Comparison of ENCODE assay signal across 1 cellular context in the genomic region with DNA sequence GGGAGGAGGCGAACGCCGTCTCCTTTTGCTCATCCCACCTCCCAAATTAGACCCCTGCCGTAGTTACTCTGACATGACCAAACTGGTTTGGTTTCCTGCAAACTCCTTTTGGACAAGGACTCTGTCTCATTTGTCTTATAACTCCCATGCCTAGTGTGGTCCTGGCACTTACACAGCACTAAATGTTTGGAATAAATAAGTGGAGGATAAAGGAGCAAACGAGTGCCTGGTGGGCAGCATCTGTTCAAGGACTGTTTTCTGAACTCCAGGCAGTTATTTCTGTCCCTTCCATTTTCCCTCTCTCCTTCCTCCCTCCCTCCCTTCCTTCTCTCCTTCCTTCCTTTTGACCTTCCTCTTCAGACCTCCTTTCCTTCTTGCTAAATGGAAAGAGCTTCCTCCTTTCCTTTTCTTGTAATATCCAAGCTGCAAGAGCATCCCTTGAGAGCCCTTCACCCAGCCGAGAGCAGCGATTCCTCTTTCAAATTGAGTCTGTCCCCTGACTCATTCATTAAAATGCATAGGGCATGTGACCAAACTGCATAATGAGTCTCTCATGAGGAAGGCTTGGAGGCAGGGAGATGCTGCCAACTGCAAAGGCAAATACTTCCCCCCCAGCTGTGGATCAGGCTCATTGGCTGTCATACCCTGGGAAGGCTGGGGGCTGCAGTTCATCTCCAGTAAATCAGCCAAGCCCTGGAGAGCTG.
TF ChIP-seq lines count a peak whose summit lies in the region.

No MANE protein-coding gene starts in this region.

TF ChIP-seq in SK-N-SH treated with all-trans-retinoic acid at 6 μM for 48 hours, 23 proteins besides CTCF, POLR2A, EP300 and RAD21 (continued from another document):
- TF ChIP-seq, protein P1, sequence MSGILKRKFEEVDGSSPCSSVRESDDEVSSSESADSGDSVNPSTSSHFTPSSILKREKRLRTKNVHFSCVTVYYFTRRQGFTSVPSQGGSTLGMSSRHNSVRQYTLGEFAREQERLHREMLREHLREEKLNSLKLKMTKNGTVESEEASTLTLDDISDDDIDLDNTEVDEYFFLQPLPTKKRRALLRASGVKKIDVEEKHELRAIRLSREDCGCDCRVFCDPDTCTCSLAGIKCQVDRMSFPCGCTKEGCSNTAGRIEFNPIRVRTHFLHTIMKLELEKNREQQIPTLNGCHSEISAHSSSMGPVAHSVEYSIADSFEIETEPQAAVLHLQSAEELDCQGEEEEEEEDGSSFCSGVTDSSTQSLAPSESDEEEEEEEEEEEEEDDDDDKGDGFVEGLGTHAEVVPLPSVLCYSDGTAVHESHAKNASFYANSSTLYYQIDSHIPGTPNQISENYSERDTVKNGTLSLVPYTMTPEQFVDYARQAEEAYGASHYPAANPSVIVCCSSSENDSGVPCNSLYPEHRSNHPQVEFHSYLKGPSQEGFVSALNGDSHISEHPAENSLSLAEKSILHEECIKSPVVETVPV (CRISPR knock-in tag; IDR thresholded peaks at IDR 0.05), result no peak
- TF ChIP-seq ZFP30 (CRISPR knock-in tag; IDR thresholded peaks at IDR 0.05), result no peak
- TF ChIP-seq, protein P2, sequence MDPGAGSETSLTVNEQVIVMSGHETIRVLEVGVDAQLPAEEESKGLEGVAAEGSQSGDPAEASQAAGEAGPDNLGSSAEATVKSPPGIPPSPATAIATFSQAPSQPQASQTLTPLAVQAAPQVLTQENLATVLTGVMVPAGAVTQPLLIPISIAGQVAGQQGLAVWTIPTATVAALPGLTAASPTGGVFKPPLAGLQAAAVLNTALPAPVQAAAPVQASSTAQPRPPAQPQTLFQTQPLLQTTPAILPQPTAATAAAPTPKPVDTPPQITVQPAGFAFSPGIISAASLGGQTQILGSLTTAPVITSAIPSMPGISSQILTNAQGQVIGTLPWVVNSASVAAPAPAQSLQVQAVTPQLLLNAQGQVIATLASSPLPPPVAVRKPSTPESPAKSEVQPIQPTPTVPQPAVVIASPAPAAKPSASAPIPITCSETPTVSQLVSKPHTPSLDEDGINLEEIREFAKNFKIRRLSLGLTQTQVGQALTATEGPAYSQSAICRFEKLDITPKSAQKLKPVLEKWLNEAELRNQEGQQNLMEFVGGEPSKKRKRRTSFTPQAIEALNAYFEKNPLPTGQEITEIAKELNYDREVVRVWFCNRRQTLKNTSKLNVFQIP (CRISPR knock-in tag; IDR thresholded peaks at IDR 0.05; ENCODE audit: borderline replicate concordance, low read depth), result no peak
